Comparison of ENCODE assay signal across 27 cellular contexts in genomic region chr22:19968450-19968891, GRCh38.
"Had no signal": no experiment of that assay in that cellular context is flagged by ENCODE, and none has a peak within 500 bp of the region (broad histone marks: within the 10 kb centered on the region; RNA-seq: fewer than 3 reads in every experiment).

No MANE protein-coding gene starts in this region.

- H3K36me3 Mint-ChIP-seq: activated naive CD8-positive, alpha-beta T cell had no signal

- DNase-seq: activated CD4-positive, alpha-beta T cell treated with anti-CD3 and anti-CD28 coated beads for 1 hour; activated effector memory CD4-positive, alpha-beta T cell treated with Interleukin-2 at 50 U/mL for 16 hours; activated naive CD4-positive, alpha-beta T cell treated with Interleukin-2 at 50 U/mL for 16 hours; aorta; body of pancreas; dermis blood vessel endothelial cell; effector CD4-positive, alpha-beta T cell; gastrocnemius medialis; glutamatergic neuron; islet precursor cell; left cardiac atrium; naive thymus-derived CD8-positive, alpha-beta T cell; stimulated activated CD4-positive, alpha-beta T cell treated with anti-CD3 and anti-CD28 coated beads, Interleukin-12 subunit alpha, Interleukin-12 subunit beta, amount 100 ng/mL, for 4 hours; stimulated activated CD4-positive, alpha-beta T cell treated with anti-CD3 and anti-CD28 coated beads, Interleukin-4, amount 100 ng/mL, for 1 hour; substantia nigra; T-helper 2 cell; uterus had no signal

- H3K4me3 Mint-ChIP-seq: activated naive CD8-positive, alpha-beta T cell; memory B cell; naive thymus-derived CD8-positive, alpha-beta T cell; stimulated activated naive CD8-positive, alpha-beta T cell treated with anti-CD3 and anti-CD28 coated beads, Interleukin-15, Interleukin-2, amounts not matched to agents 100 ng/mL and 50 ng/mL, for 24 hours; type B pancreatic cell; WTC11 had no signal

- H3K4me2 ChIP-seq: hepatocyte had no signal

- H3K27ac ChIP-seq: body of pancreas, hepatocyte, skin epidermis, uterus had no signal

- H2AFZ ChIP-seq: hepatocyte had no signal

- H3K4me1 ChIP-seq: gastrocnemius medialis, uterus had no signal

- H3K27me3 ChIP-seq: body of pancreas, gastrocnemius medialis, hepatocyte, uterus had no signal

- H3K9me3 ChIP-seq: body of pancreas, gastrocnemius medialis, uterus had no signal

- H3K4me3 ChIP-seq: body of pancreas, gastrocnemius medialis, hepatocyte, skin epidermis, uterus had no signal

- H3K27ac Mint-ChIP-seq: activated naive CD8-positive, alpha-beta T cell; memory B cell; stimulated activated naive CD8-positive, alpha-beta T cell treated with anti-CD3 and anti-CD28 coated beads, Interleukin-15, Interleukin-2, amounts not matched to agents 100 ng/mL and 50 ng/mL, for 24 hours had no signal

- FAIRE-seq: colon had no signal

- H3K9me3 Mint-ChIP-seq: memory B cell; naive thymus-derived CD8-positive, alpha-beta T cell; neural crest cell; stimulated activated naive CD8-positive, alpha-beta T cell treated with anti-CD3 and anti-CD28 coated beads, Interleukin-15, Interleukin-2, amounts not matched to agents 100 ng/mL and 50 ng/mL, for 24 hours; type B pancreatic cell; WTC11 had no signal

- H3K27me3 Mint-ChIP-seq: activated naive CD8-positive, alpha-beta T cell; memory B cell; naive thymus-derived CD8-positive, alpha-beta T cell; stimulated activated naive CD8-positive, alpha-beta T cell treated with anti-CD3 and anti-CD28 coated beads, Interleukin-15, Interleukin-2, amounts not matched to agents 100 ng/mL and 50 ng/mL, for 24 hours; type B pancreatic cell had no signal

- H3K4me1 Mint-ChIP-seq: memory B cell had no signal

- ATAC-seq: body of pancreas; gastrocnemius medialis; left cardiac atrium; naive thymus-derived CD8-positive, alpha-beta T cell; sciatic nerve; WTC11 had no signal

- H3K36me3 ChIP-seq: uterus had no signal
